ENCODE assay signal across 9 cellular contexts in the genomic region with DNA sequence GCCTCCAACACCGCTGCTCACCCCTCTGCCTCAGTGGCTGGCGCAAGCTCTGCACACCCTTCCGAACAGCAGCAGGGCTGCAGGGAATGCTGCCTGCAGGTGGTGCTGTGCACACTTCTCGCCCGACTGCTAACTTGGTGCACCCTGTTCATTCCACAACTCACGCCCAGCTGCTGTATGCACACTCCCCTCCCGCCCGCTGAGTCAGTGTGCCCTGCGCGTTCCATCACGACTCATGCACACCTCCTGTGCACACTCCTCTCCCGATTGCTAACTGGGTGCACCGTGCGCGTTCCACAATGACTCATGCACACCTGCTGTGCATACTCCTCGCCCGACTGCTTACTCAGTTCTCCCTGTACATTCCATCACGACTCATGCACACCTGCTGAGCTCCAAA. TPM values are rescaled to one million over a fixed set of nuclear protein-coding genes. Genes with fewer than 3 reads are reported as not detected.
DNase-seq lines count a peak whose midpoint lies in the region; ATAC-seq, FAIRE-seq and TF ChIP-seq lines count a peak whose summit lies in the region.
"Had no signal": no experiment of that assay in that cellular context is flagged by ENCODE, and none has a peak within 500 bp of the region (broad histone marks: within the 10 kb centered on the region; RNA-seq: fewer than 3 reads in every experiment).

No MANE protein-coding gene starts in this region.

- FAIRE-seq in small intestine (lab: Jason Lieb, UNC), result no peak

- H3K36me3 Mint-ChIP-seq in activated naive CD8-positive, alpha-beta T cell treated with anti-CD3 and anti-CD28 coated beads, Interleukin-2, amount 50 U/mL, for 24 hours (ENCODE audit: low read depth), result no peaks in the 10 kb centered on the region

- H3K36me3 ChIP-seq in small intestine (ENCODE audit: control insufficient read depth in 2 of 2, insufficient read depth in 2 of 2, low read length in 2 of 2), result no peaks in the 10 kb centered on the region

- H3K4me3 ChIP-seq in small intestine (ENCODE audit: low read depth in 1 of 2, low read length in 2 of 2), result no peak overlapping the region

- 13 to 46% (median 30%) methylated on average over 18 of the region's 18 CpGs for WGBS in small intestine, 3 donors

- peak; percentile 75 for TF ChIP-seq CTCF in GM12874 (IDR thresholded peaks at IDR 0.05; ENCODE audit: insufficient read depth, low read depth, low read length)

- no peak for TF ChIP-seq POLR2A in GM18505 (IDR thresholded peaks at IDR 0.05; ENCODE audit: borderline replicate concordance, extremely low read depth, insufficient read depth, insufficient read length)

- no peaks in the 10 kb centered on the region for H3K27me3 ChIP-seq in small intestine (ENCODE audit: control insufficient read depth in 2 of 2, insufficient read depth in 2 of 2, low read length in 2 of 2)

- H3K4me1 Mint-ChIP-seq in activated naive CD8-positive, alpha-beta T cell treated with anti-CD3 and anti-CD28 coated beads, Interleukin-2, amount 50 U/mL, for 24 hours, result peaks cover 4% of the 10 kb centered on the region

- H3K27me3 Mint-ChIP-seq in activated naive CD8-positive, alpha-beta T cell treated with anti-CD3 and anti-CD28 coated beads, Interleukin-2, amount 50 U/mL, for 24 hours, result peaks cover 63% of the 10 kb centered on the region

- H3K27ac Mint-ChIP-seq in activated naive CD8-positive, alpha-beta T cell treated with anti-CD3 and anti-CD28 coated beads, Interleukin-2, amount 50 U/mL, for 24 hours, result no peak overlapping the region
- H3K27ac Mint-ChIP-seq: activated T-helper 2 cell treated with anti-CD3 and anti-CD28 coated beads, Interferon-gamma antibody, Interleukin-2, Interleukin-4, amounts not matched to agents 10 μg/mL and 5 μg/mL and 100 μg/mL, durations not matched to agents 14 hours and 24 hours and 36 hours had no signal

- H3K4me3 Mint-ChIP-seq in activated naive CD8-positive, alpha-beta T cell treated with anti-CD3 and anti-CD28 coated beads, Interleukin-2, amount 50 U/mL, for 24 hours, result no peak overlapping the region

- DNase-seq in activated naive CD8-positive, alpha-beta T cell treated with anti-CD3 and anti-CD28 coated beads, Interleukin-2, amount 50 U/mL, for 24 hours, result peak; percentile 29
- peak; percentile 48 for DNase-seq in small intestine
- DNase-seq in NCI-H2171 (lab: John Stamatoyannopoulos, UW), result no peak
- no peak for DNase-seq in NCI-H1436 (lab: John Stamatoyannopoulos, UW)

- H3K9me3 ChIP-seq in small intestine (ENCODE audit: control insufficient read depth, low read depth), result no peaks in the 10 kb centered on the region

- H3K27ac ChIP-seq in small intestine (ENCODE audit: low read depth in 1 of 2, low read length in 1 of 2), result no peak overlapping the region

- no peaks in the 10 kb centered on the region for H3K4me1 ChIP-seq in small intestine (ENCODE audit: control insufficient read depth in 2 of 2, insufficient read depth in 1 of 2, low read depth in 1 of 2, low read length in 1 of 2)

- H3K9me3 Mint-ChIP-seq in activated naive CD8-positive, alpha-beta T cell treated with anti-CD3 and anti-CD28 coated beads, Interleukin-2, amount 50 U/mL, for 24 hours, result no peaks in the 10 kb centered on the region
- H3K9me3 Mint-ChIP-seq: activated T-helper 2 cell treated with anti-CD3 and anti-CD28 coated beads, Interferon-gamma antibody, Interleukin-2, Interleukin-4, amounts not matched to agents 10 μg/mL and 5 μg/mL and 100 μg/mL, durations not matched to agents 14 hours and 24 hours and 36 hours had no signal

- ATAC-seq in HG02981 (IDR thresholded peaks at IDR 0.05; ENCODE audit: unreplicated experiment) (peak; percentile 64), GM18505 (IDR thresholded peaks at IDR 0.05; ENCODE audit: unreplicated experiment) (no peak), HG03175 (IDR thresholded peaks at IDR 0.05; ENCODE audit: unreplicated experiment) (no peak)
- ATAC-seq in activated naive CD8-positive, alpha-beta T cell treated with anti-CD3 and anti-CD28 coated beads, Interleukin-2, amount 50 U/mL, for 24 hours, result peak; percentile 73

RNA-seq across cellular contexts. Expression of a gene that starts 21.5 kb away (rescaled TPM):
- polyA plus RNA-seq in small intestine, result 1 to 10 TPM in 2 of 3 donors, under 1 TPM in 1; 0.54 to 1.8 (median 1.3) TPM

Comparison
In these comparisons a context has a peak if more than half of its experiments do, and no peak if none do; other contexts are left out.
1. ATAC-seq: peak in HG02981 (single experiment) and activated naive CD8-positive, alpha-beta T cell treated with anti-CD3 and anti-CD28 coated beads, Interleukin-2, amount 50 U/mL, for 24 hours (single experiment); none in GM18505 (single experiment) and HG03175 (single experiment).
2. DNase-seq: peak in activated naive CD8-positive, alpha-beta T cell treated with anti-CD3 and anti-CD28 coated beads, Interleukin-2, amount 50 U/mL, for 24 hours (single experiment) and small intestine (single experiment); none in NCI-H2171 (single experiment) and NCI-H1436 (single experiment).